20 cellular contexts compared by ENCODE assay signal in the genomic region with DNA sequence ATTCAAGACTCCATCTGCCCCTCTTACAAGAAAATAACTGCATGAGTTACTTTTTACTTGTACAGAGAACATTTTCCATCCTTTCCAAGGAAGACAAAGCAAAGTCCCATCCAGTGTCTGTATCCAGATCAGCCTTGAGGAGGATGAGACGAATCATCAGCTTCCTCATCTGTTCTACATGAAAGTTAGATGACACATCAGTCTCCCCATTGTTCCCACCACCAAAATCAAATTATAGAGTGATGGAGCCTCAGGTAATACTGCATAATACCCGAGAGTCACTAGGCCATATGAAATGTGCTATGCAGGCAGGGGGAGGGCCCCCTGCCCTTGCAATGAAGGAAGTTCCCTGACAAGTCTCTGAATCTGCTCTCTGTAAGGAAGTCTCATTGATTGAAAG.
"Had no signal": no experiment of that assay in that cellular context is flagged by ENCODE, and none has a peak within 500 bp of the region (broad histone marks: within the 10 kb centered on the region; RNA-seq: fewer than 3 reads in every experiment).

No MANE protein-coding gene starts in this region.

- FAIRE-seq: colon, kidney had no signal

- DNase-seq: activated CD4-positive, alpha-beta T cell treated with anti-CD3 and anti-CD28 coated beads for 1 hour; activated CD4-positive, alpha-beta T cell treated with anti-CD3 and anti-CD28 coated beads, Interleukin-2, amount 50 U/mL, for 1 hour; activated CD8-positive, alpha-beta T cell treated with anti-CD3 and anti-CD28 coated beads, Interleukin-2, amount 10 ng/mL, durations not matched to agents 7 days and 5 days; activated gamma-delta T cell; activated naive CD4-positive, alpha-beta T cell treated with anti-CD3 and anti-CD28 coated beads, Interleukin-2, amount 50 U/mL, for 16 hours; activated naive CD8-positive, alpha-beta T cell treated with anti-CD3 and anti-CD28 coated beads, Interleukin-2, amount 50 U/mL, for 24 hours; central memory CD4-positive, alpha-beta T cell; endodermal cell; gastrocnemius medialis; heart left ventricle; kidney; left ventricle myocardium inferior; natural killer cell; retina; stimulated activated CD4-positive, alpha-beta T cell treated with anti-CD3 and anti-CD28 coated beads, Interleukin-4, amount 100 ng/mL, for 24 hours; stimulated activated naive CD4-positive, alpha-beta T cell treated with Interleukin-2 at 50 U/mL for 16 hours; T-cell; upper lobe of left lung had no signal

- H3K36me3 ChIP-seq: gastrocnemius medialis, heart left ventricle, left ventricle myocardium inferior, thoracic aorta, upper lobe of left lung had no signal

- H3K27me3 ChIP-seq: gastrocnemius medialis, heart left ventricle, upper lobe of left lung had no signal

- H3K9me3 ChIP-seq: gastrocnemius medialis, left ventricle myocardium inferior, thoracic aorta, upper lobe of left lung had no signal

- H3K27ac ChIP-seq: gastrocnemius medialis, heart left ventricle, left ventricle myocardium inferior, thoracic aorta, upper lobe of left lung had no signal

- H3K4me1 ChIP-seq: gastrocnemius medialis, heart left ventricle, left ventricle myocardium inferior, upper lobe of left lung had no signal

- ATAC-seq: activated CD8-positive, alpha-beta T cell treated with anti-CD3 and anti-CD28 coated beads, Interleukin-2, amount 10 ng/mL, durations not matched to agents 7 days and 5 days; activated naive CD8-positive, alpha-beta T cell treated with anti-CD3 and anti-CD28 coated beads, Interleukin-2, amount 50 U/mL, for 24 hours; gastrocnemius medialis; heart left ventricle; natural killer cell; T-cell had no signal

- H3K4me3 ChIP-seq: gastrocnemius medialis, heart left ventricle, left ventricle myocardium inferior, thoracic aorta, upper lobe of left lung had no signal
